1 cellular context compared by ENCODE assay signal in the genomic region with DNA sequence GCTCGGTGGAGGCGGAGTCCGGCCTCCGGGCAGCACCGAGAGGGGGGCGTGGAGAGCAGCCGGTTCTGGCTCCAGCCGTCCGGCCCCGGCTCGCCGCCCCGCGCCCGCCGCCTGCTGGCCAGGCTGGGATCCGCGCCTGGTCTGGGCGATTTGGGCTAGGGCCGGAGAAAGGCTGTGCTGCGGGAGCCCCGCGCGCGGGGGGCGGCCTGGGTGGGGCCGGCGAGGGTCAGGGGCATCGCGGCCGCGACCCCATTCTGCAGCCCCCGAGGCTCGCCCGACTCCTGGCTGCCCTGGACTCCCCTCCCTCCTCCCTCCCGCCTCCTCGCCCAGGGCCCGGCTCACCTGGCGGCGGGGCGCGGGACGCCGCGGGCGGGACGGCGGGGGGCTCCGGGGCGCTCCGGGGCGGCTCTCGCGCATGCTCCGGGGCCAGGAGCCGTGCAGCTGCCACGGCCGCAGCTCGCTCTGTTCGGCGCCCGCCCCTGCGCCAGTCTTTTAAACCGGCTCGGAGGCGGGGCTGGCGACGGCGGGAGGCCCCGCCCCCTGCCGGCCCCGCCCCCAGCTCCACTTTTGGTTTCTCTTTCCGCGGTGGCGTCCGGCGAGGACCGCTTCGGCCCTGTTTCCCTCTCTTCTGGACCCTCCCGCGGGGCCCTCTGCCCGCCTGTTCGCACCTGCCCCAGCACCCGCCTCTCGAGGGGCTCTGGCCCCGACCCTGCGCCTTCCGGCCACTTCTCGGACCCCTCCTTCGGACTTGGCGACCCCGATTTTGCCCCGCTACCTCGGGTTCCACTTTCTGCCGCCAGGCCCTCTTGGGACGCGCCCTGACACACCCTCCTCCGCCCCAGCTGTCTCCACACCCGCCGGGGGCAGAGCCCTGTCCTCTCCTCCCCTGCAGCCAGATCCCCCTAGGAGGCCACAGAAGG.
TF ChIP-seq lines count a peak whose summit lies in the region.

A gene with protein sequence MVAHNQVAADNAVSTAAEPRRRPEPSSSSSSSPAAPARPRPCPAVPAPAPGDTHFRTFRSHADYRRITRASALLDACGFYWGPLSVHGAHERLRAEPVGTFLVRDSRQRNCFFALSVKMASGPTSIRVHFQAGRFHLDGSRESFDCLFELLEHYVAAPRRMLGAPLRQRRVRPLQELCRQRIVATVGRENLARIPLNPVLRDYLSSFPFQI (minus strand): TSS at position 468 of the 920 bp plus-strand sequence. CDS start 726 bp downstream, outside the sequence.

TF ChIP-seq in HEK293, 187 proteins besides CTCF, POLR2A, EP300 and RAD21 (continued from another document and continues in another):
- TF ChIP-seq, protein P1, sequence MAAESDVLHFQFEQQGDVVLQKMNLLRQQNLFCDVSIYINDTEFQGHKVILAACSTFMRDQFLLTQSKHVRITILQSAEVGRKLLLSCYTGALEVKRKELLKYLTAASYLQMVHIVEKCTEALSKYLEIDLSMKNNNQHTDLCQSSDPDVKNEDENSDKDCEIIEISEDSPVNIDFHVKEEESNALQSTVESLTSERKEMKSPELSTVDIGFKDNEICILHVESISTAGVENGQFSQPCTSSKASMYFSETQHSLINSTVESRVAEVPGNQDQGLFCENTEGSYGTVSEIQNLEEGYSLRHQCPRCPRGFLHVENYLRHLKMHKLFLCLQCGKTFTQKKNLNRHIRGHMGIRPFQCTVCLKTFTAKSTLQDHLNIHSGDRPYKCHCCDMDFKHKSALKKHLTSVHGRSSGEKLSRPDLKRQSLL (tag by site-specific recombination; IDR thresholded peaks at IDR 0.05) = no peak
- TF ChIP-seq ZNF16 (tag by site-specific recombination; IDR thresholded peaks at IDR 0.05; ENCODE audit: low read depth) = no peak
- peak; percentile 100 for TF ChIP-seq ZNF335 (tag by site-specific recombination; conservative IDR thresholded peaks at IDR 0.05)
- TF ChIP-seq, protein P2, sequence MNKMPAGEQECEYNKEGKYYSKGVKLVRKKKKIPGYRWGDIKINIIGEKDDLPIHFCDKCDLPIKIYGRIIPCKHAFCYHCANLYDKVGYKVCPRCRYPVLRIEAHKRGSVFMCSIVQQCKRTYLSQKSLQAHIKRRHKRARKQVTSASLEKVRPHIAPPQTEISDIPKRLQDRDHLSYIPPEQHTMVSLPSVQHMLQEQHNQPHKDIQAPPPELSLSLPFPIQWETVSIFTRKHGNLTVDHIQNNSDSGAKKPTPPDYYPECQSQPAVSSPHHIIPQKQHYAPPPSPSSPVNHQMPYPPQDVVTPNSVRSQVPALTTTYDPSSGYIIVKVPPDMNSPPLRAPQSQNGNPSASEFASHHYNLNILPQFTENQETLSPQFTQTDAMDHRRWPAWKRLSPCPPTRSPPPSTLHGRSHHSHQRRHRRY (tag by site-specific recombination; IDR thresholded peaks at IDR 0.05) = no peak
- no peak for TF ChIP-seq ZNF155 (tag by site-specific recombination; IDR thresholded peaks at IDR 0.05)
- TF ChIP-seq ZNF501 (tag by site-specific recombination; IDR thresholded peaks at IDR 0.05) = no peak; the same call in 1 of the 2 replicates
- no peak for TF ChIP-seq ZNF138 (tag by site-specific recombination; IDR thresholded peaks at IDR 0.05; ENCODE audit: borderline replicate concordance)
- TF ChIP-seq, protein P3, sequence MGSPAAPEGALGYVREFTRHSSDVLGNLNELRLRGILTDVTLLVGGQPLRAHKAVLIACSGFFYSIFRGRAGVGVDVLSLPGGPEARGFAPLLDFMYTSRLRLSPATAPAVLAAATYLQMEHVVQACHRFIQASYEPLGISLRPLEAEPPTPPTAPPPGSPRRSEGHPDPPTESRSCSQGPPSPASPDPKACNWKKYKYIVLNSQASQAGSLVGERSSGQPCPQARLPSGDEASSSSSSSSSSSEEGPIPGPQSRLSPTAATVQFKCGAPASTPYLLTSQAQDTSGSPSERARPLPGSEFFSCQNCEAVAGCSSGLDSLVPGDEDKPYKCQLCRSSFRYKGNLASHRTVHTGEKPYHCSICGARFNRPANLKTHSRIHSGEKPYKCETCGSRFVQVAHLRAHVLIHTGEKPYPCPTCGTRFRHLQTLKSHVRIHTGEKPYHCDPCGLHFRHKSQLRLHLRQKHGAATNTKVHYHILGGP (tag by site-specific recombination; IDR thresholded peaks at IDR 0.05) = no peak
- peak; percentile 51 for TF ChIP-seq ZBTB48 (tag by site-specific recombination; IDR thresholded peaks at IDR 0.05)
- no peak for TF ChIP-seq ZNF292 (tag by site-specific recombination; IDR thresholded peaks at IDR 0.05; ENCODE audit: borderline replicate concordance, low read depth)
- TF ChIP-seq ZNF433 (tag by site-specific recombination; IDR thresholded peaks at IDR 0.05; ENCODE audit: low read depth) = no peak
- no peak for TF ChIP-seq ZNF514 (tag by site-specific recombination; IDR thresholded peaks at IDR 0.05)
- TF ChIP-seq, protein P4, sequence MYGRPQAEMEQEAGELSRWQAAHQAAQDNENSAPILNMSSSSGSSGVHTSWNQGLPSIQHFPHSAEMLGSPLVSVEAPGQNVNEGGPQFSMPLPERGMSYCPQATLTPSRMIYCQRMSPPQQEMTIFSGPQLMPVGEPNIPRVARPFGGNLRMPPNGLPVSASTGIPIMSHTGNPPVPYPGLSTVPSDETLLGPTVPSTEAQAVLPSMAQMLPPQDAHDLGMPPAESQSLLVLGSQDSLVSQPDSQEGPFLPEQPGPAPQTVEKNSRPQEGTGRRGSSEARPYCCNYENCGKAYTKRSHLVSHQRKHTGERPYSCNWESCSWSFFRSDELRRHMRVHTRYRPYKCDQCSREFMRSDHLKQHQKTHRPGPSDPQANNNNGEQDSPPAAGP (tag by site-specific recombination; IDR thresholded peaks at IDR 0.05) = peak; percentile 97
- no peak for TF ChIP-seq ZNF266 (tag by site-specific recombination; IDR thresholded peaks at IDR 0.05; ENCODE audit: low read depth)
- TF ChIP-seq, protein P5, sequence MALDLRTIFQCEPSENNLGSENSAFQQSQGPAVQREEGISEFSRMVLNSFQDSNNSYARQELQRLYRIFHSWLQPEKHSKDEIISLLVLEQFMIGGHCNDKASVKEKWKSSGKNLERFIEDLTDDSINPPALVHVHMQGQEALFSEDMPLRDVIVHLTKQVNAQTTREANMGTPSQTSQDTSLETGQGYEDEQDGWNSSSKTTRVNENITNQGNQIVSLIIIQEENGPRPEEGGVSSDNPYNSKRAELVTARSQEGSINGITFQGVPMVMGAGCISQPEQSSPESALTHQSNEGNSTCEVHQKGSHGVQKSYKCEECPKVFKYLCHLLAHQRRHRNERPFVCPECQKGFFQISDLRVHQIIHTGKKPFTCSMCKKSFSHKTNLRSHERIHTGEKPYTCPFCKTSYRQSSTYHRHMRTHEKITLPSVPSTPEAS (tag by site-specific recombination; IDR thresholded peaks at IDR 0.05) = no peak
- TF ChIP-seq ZNF707 (tag by site-specific recombination; IDR thresholded peaks at IDR 0.05) = no peak
- TF ChIP-seq ZNF354C (tag by site-specific recombination; IDR thresholded peaks at IDR 0.05; ENCODE audit: borderline replicate concordance, low read depth) = no peak
- TF ChIP-seq, protein P6, sequence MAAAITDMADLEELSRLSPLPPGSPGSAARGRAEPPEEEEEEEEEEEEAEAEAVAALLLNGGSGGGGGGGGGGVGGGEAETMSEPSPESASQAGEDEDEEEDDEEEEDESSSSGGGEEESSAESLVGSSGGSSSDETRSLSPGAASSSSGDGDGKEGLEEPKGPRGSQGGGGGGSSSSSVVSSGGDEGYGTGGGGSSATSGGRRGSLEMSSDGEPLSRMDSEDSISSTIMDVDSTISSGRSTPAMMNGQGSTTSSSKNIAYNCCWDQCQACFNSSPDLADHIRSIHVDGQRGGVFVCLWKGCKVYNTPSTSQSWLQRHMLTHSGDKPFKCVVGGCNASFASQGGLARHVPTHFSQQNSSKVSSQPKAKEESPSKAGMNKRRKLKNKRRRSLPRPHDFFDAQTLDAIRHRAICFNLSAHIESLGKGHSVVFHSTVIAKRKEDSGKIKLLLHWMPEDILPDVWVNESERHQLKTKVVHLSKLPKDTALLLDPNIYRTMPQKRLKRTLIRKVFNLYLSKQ (tag by site-specific recombination; IDR thresholded peaks at IDR 0.05; ENCODE audit: borderline replicate concordance) = no peak
- TF ChIP-seq, protein P7, sequence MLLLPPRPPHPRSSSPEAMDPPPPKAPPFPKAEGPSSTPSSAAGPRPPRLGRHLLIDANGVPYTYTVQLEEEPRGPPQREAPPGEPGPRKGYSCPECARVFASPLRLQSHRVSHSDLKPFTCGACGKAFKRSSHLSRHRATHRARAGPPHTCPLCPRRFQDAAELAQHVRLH (tag by site-specific recombination; IDR thresholded peaks at IDR 0.05) = 0 out of 2 replicates have a peak, but pooled peaks have one; percentile 10
- TF ChIP-seq ZNF624 (tag by site-specific recombination; IDR thresholded peaks at IDR 0.05) = no peak
- TF ChIP-seq, protein P8, sequence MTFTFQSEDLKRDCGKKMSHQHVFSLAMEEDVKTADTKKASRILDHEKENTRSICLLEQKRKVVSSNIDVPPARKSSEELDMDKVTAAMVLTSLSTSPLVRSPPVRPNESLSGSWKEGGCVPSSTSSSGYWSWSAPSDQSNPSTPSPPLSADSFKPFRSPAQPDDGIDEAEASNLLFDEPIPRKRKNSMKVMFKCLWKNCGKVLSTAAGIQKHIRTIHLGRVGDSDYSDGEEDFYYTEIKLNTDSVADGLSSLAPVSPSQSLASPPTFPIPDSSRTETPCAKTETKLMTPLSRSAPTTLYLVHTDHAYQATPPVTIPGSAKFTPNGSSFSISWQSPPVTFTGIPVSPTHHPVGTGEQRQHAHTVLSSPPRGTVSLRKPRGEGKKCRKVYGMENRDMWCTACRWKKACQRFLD (tag by site-specific recombination; IDR thresholded peaks at IDR 0.05) = no peak
- TF ChIP-seq, protein P9, sequence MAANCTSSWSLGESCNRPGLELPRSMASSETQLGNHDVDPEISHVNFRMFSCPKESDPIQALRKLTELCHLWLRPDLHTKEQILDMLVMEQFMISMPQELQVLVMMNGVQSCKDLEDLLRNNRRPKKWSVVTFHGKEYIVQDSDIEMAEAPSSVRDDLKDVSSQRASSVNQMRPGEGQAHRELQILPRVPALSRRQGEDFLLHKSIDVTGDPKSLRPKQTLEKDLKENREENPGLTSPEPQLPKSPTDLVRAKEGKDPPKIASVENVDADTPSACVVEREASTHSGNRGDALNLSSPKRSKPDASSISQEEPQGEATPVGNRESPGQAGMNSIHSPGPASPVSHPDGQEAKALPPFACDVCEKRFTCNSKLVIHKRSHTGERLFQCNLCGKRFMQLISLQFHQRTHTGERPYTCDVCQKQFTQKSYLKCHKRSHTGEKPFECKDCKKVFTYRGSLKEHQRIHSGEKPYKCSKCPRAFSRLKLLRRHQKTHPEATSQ (tag by site-specific recombination; IDR thresholded peaks at IDR 0.05) = peak; percentile 60; the same call in 1 of the 2 replicates
- no peak for TF ChIP-seq GLI2 (tag by site-specific recombination; IDR thresholded peaks at IDR 0.05; ENCODE audit: borderline replicate concordance, low read depth)
- TF ChIP-seq ZNF121 (tag by site-specific recombination; IDR thresholded peaks at IDR 0.05) = no peak
- TF ChIP-seq ZNF701 (tag by site-specific recombination; IDR thresholded peaks at IDR 0.05) = no peak
- no peak for TF ChIP-seq ZNF837 (tag by site-specific recombination; IDR thresholded peaks at IDR 0.05)
- TF ChIP-seq, protein P10, sequence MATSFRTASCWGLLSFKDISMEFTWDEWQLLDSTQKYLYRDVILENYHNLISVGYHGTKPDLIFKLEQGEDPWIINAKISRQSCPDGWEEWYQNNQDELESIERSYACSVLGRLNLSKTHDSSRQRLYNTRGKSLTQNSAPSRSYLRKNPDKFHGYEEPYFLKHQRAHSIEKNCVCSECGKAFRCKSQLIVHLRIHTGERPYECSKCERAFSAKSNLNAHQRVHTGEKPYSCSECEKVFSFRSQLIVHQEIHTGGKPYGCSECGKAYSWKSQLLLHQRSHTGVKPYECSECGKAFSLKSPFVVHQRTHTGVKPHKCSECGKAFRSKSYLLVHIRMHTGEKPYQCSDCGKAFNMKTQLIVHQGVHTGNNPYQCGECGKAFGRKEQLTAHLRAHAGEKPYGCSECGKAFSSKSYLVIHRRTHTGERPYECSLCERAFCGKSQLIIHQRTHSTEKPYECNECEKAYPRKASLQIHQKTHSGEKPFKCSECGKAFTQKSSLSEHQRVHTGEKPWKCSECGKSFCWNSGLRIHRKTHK (tag by site-specific recombination; IDR thresholded peaks at IDR 0.05) = no peak
- TF ChIP-seq ZNF660 (tag by site-specific recombination; IDR thresholded peaks at IDR 0.05) = peak; percentile 87
- TF ChIP-seq, protein P11, sequence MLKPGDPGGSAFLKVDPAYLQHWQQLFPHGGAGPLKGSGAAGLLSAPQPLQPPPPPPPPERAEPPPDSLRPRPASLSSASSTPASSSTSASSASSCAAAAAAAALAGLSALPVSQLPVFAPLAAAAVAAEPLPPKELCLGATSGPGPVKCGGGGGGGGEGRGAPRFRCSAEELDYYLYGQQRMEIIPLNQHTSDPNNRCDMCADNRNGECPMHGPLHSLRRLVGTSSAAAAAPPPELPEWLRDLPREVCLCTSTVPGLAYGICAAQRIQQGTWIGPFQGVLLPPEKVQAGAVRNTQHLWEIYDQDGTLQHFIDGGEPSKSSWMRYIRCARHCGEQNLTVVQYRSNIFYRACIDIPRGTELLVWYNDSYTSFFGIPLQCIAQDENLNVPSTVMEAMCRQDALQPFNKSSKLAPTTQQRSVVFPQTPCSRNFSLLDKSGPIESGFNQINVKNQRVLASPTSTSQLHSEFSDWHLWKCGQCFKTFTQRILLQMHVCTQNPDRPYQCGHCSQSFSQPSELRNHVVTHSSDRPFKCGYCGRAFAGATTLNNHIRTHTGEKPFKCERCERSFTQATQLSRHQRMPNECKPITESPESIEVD (tag by site-specific recombination; IDR thresholded peaks at IDR 0.05) = no peak
- peak; percentile 99 for TF ChIP-seq KLF10 (tag by site-specific recombination; IDR thresholded peaks at IDR 0.05)
- no peak for TF ChIP-seq ZNF184 (tag by site-specific recombination; IDR thresholded peaks at IDR 0.05)
- no peak for TF ChIP-seq REPIN1 (tag by site-specific recombination; IDR thresholded peaks at IDR 0.05; ENCODE audit: low read depth)
- TF ChIP-seq ZNF133 (tag by site-specific recombination; IDR thresholded peaks at IDR 0.05) = no peak
- TF ChIP-seq, protein P12, sequence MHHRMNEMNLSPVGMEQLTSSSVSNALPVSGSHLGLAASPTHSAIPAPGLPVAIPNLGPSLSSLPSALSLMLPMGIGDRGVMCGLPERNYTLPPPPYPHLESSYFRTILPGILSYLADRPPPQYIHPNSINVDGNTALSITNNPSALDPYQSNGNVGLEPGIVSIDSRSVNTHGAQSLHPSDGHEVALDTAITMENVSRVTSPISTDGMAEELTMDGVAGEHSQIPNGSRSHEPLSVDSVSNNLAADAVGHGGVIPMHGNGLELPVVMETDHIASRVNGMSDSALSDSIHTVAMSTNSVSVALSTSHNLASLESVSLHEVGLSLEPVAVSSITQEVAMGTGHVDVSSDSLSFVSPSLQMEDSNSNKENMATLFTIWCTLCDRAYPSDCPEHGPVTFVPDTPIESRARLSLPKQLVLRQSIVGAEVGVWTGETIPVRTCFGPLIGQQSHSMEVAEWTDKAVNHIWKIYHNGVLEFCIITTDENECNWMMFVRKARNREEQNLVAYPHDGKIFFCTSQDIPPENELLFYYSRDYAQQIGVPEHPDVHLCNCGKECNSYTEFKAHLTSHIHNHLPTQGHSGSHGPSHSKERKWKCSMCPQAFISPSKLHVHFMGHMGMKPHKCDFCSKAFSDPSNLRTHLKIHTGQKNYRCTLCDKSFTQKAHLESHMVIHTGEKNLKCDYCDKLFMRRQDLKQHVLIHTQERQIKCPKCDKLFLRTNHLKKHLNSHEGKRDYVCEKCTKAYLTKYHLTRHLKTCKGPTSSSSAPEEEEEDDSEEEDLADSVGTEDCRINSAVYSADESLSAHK (tag by site-specific recombination; IDR thresholded peaks at IDR 0.05) = no peak
- TF ChIP-seq TCF7L2 (IDR thresholded peaks at IDR 0.05; ENCODE audit: borderline replicate concordance, low read depth, low read length) = no peak
- peak; percentile 41; the same call in 1 of the 2 replicates for TF ChIP-seq ZSCAN16 (tag by site-specific recombination; IDR thresholded peaks at IDR 0.05)
- TF ChIP-seq ZNF324 (tag by site-specific recombination; IDR thresholded peaks at IDR 0.05) = peak; percentile 82
- TF ChIP-seq WT1 (tag by site-specific recombination; IDR thresholded peaks at IDR 0.05) = 0 out of 2 replicates have a peak, but pooled peaks have one; percentile 60
- 0 out of 2 replicates have a peak, but pooled peaks have one; percentile 57 for TF ChIP-seq GLI4 (tag by site-specific recombination; IDR thresholded peaks at IDR 0.05)
